6 cellular contexts compared by ENCODE assay signal in the genomic region with DNA sequence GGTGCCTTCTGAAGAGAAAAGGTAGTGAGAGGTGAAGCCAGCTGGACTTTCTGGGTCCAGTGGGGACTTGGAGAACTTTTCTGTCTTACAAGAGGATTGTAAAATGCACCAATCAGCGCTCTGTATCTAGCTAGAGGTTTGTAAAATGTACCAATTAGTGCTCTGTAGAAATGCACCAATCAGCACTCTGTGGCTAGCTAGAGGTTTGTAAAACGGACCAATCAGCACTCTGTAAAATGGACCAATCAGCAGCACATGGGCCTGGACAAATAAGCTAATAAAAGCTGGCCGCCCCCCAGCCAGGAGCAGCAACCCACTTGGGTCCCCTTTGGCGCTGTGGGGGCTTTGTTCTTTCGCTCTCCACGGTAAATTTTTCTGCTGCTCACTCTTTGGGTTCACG. TPM values are rescaled to one million over a fixed set of nuclear protein-coding genes. Genes with fewer than 3 reads are reported as not detected.
DNase-seq lines count a peak whose midpoint lies in the region; ATAC-seq, FAIRE-seq and TF ChIP-seq lines count a peak whose summit lies in the region.
"Not testable (repeated sequence)": the region's sequence is repeated elsewhere in the genome, so short reads cannot be mapped to it uniquely, and the experiment has no call there.

No MANE protein-coding gene starts in this region.

- not testable (repeated sequence) for DNase-seq in Caco-2; natural killer cell treated with Interleukin-12 subunit alpha and Interleukin-12 subunit beta and Interleukin-15 and Interleukin-18, amount 100 ng/mL, for 72 hours (ENCODE audit: low spot score); stomach
- DNase-seq in NAMALWA (ENCODE audit: low spot score) = peak; percentile 28
- DNase-seq in kidney = peak; percentile 26

- not testable (repeated sequence) for H3K27me3 ChIP-seq in Caco-2 (replicated peaks; ENCODE audit: control insufficient read depth, insufficient read depth, low read length); stomach

- not testable (repeated sequence) for H3K36me3 Mint-ChIP-seq in Caco-2 (ENCODE audit: insufficient read depth, unreplicated experiment); activated T-helper 17 cell treated with anti-CD3 and anti-CD28 coated beads, Interleukin-2, amount 50 U/mL, for 72 hours (ENCODE audit: low read depth); natural killer cell treated with Interleukin-12 subunit alpha and Interleukin-12 subunit beta and Interleukin-15 and Interleukin-18, amount 100 ng/mL, for 72 hours

- not testable (repeated sequence) for TF ChIP-seq POLR2A in stomach (IDR thresholded peaks at IDR 0.05)

- BruUV-seq in Caco-2 (replicated peaks; lab: Mats Ljungman, UMichigan) = not testable (repeated sequence)

- H3K27ac Mint-ChIP-seq in Caco-2 (ENCODE audit: unreplicated experiment) = peak overlapping the region; percentile 68
- H3K27ac Mint-ChIP-seq in activated T-helper 17 cell treated with anti-CD3 and anti-CD28 coated beads, Interleukin-2, amount 50 U/mL, for 72 hours; natural killer cell treated with Interleukin-12 subunit alpha and Interleukin-12 subunit beta and Interleukin-15 and Interleukin-18, amount 100 ng/mL, for 72 hours: not testable (repeated sequence)

- not testable (repeated sequence) for TF ChIP-seq CTCF in Caco-2 (IDR thresholded peaks at IDR 0.05; ENCODE audit: insufficient read depth in 1 of 2, low read depth in 1 of 2, low read length in 1 of 2, severe bottlenecking in 1 of 2, unreplicated experiment in 1 of 2); kidney (IDR thresholded peaks at IDR 0.05; ENCODE audit: borderline replicate concordance, extremely low read depth, insufficient read depth); stomach (IDR thresholded peaks at IDR 0.05)

- 81 to 97% (median 89%) methylated on average over 7 of the region's 7 CpGs for WGBS in stomach, 5 donors

- CTCF ChIA-PET in Caco-2 (lab: Charles Lee) = interaction anchor here (1.9 kb wide), 1 partner anchor 44 kb away, joined by 10 read pairs; no protein-coding TSS in a partner anchor

- H3K4me3 Mint-ChIP-seq in Caco-2 (ENCODE audit: unreplicated experiment) = not testable (repeated sequence)
- H3K4me3 Mint-ChIP-seq in activated T-helper 17 cell treated with anti-CD3 and anti-CD28 coated beads, Interleukin-2, amount 50 U/mL, for 72 hours = peak overlapping the region; percentile 83
- peak overlapping the region; percentile 92 for H3K4me3 Mint-ChIP-seq in natural killer cell treated with Interleukin-12 subunit alpha and Interleukin-12 subunit beta and Interleukin-15 and Interleukin-18, amount 100 ng/mL, for 72 hours

- H3K4me3 ChIP-seq in Caco-2 (ENCODE audit: low read depth, low read length); kidney (ENCODE audit: low read length in 2 of 2); stomach: not testable (repeated sequence)

- not testable (repeated sequence) for ATAC-seq in activated T-helper 17 cell treated with anti-CD3 and anti-CD28 coated beads, Interleukin-2, amount 50 U/mL, for 72 hours (replicated peaks); natural killer cell treated with Interleukin-12 subunit alpha and Interleukin-12 subunit beta and Interleukin-15 and Interleukin-18, amount 100 ng/mL, for 72 hours

- H3K36me3 ChIP-seq in Caco-2 (ENCODE audit: control insufficient read depth, insufficient read depth, low read length); kidney (ENCODE audit: control insufficient read depth in 1 of 2, insufficient read depth in 2 of 2, low read length in 2 of 2); stomach: not testable (repeated sequence)

- intact Hi-C loops in Caco-2 (cut with micrococcal nuclease; ENCODE audit: unreplicated experiment); kidney (cut with DNase I); stomach (cut with DNase I; ENCODE audit: low total_unique reads): not testable (repeated sequence)

- not testable (repeated sequence) for FAIRE-seq in kidney (lab: Jason Lieb, UNC)

- H3K27me3 Mint-ChIP-seq in Caco-2 (ENCODE audit: insufficient read depth, unreplicated experiment); activated T-helper 17 cell treated with anti-CD3 and anti-CD28 coated beads, Interleukin-2, amount 50 U/mL, for 72 hours: not testable (repeated sequence)
- peaks cover 11 to 12% of the 10 kb centered on the region in 2 donors for H3K27me3 Mint-ChIP-seq in natural killer cell treated with Interleukin-12 subunit alpha and Interleukin-12 subunit beta and Interleukin-15 and Interleukin-18, amount 100 ng/mL, for 72 hours

- peaks cover 33% of the 10 kb centered on the region for H3K4me1 Mint-ChIP-seq in Caco-2 (ENCODE audit: low read depth, unreplicated experiment)
- peaks cover 23% of the 10 kb centered on the region for H3K4me1 Mint-ChIP-seq in activated T-helper 17 cell treated with anti-CD3 and anti-CD28 coated beads, Interleukin-2, amount 50 U/mL, for 72 hours
- peaks cover 26 to 28% of the 10 kb centered on the region in 2 donors for H3K4me1 Mint-ChIP-seq in natural killer cell treated with Interleukin-12 subunit alpha and Interleukin-12 subunit beta and Interleukin-15 and Interleukin-18, amount 100 ng/mL, for 72 hours (ENCODE audit: low read depth in 2 of 2)

- H3K9ac ChIP-seq in kidney (ENCODE audit: low read length in 2 of 2) = not testable (repeated sequence)

- H3K4me1 ChIP-seq in Caco-2 (peaks cover 14% of the 10 kb centered on the region), kidney (ENCODE audit: control insufficient read depth in 1 of 2, insufficient read depth in 1 of 2, low read depth in 1 of 2, low read length in 2 of 2) (peaks cover 12 to 21% of the 10 kb centered on the region in 2 donors), stomach (peaks cover 26 to 49% (median 43%) of the 10 kb centered on the region in 4 donors)

- POLR2A ChIA-PET in Caco-2 (lab: Charles Lee) = not testable (repeated sequence)

- not testable (repeated sequence) for H3K27ac ChIP-seq in kidney (ENCODE audit: low read depth in 2 of 2, low read length in 2 of 2)
- H3K27ac ChIP-seq in stomach = peak overlapping the region in 4 of 5 donors; percentile 90 to 94 (median 92)

- H3K9me3 ChIP-seq in Caco-2; kidney (ENCODE audit: control insufficient read depth in 1 of 2, low read length in 2 of 2); stomach: not testable (repeated sequence)

- TF ChIP-seq EP300 in stomach (IDR thresholded peaks at IDR 0.05) = not testable (repeated sequence)

- H3K9me3 Mint-ChIP-seq in Caco-2 (ENCODE audit: unreplicated experiment); activated T-helper 17 cell treated with anti-CD3 and anti-CD28 coated beads, Interleukin-2, amount 50 U/mL, for 72 hours; natural killer cell treated with Interleukin-12 subunit alpha and Interleukin-12 subunit beta and Interleukin-15 and Interleukin-18, amount 100 ng/mL, for 72 hours: not testable (repeated sequence)

RNA-seq across cellular contexts. Expression of a gene that starts 1.6 kb away (rescaled TPM):
- total RNA-seq in Caco-2 (2022) = 15.4 and 16.0 TPM in 2 replicates
- total RNA-seq in activated T-helper 17 cell treated with anti-CD3 and anti-CD28 coated beads, Interleukin-2, amount 50 U/mL, for 72 hours = 1 to 10 TPM; 3.4 to 4.6 TPM
- total RNA-seq in kidney = 8.4 TPM
- polyA plus RNA-seq in kidney (ENCODE audit: insufficient read depth, low read depth, low replicate concordance) = 5.3 TPM
- total RNA-seq in natural killer cell treated with Interleukin-12 subunit alpha and Interleukin-12 subunit beta and Interleukin-15 and Interleukin-18, amount 100 ng/mL, for 72 hours = 1 to 10 TPM; 4.7 to 8.5 TPM
- 10 to 100 TPM in 1 of 5 donors, 1 to 10 TPM in 4; 1.2 to 36.2 (median 6.4) TPM for total RNA-seq in stomach
- 1 to 10 TPM; 4.3 to 6.4 (median 5.2) TPM for polyA plus RNA-seq in stomach
